8 cellular contexts compared by ENCODE assay signal in the genomic region with DNA sequence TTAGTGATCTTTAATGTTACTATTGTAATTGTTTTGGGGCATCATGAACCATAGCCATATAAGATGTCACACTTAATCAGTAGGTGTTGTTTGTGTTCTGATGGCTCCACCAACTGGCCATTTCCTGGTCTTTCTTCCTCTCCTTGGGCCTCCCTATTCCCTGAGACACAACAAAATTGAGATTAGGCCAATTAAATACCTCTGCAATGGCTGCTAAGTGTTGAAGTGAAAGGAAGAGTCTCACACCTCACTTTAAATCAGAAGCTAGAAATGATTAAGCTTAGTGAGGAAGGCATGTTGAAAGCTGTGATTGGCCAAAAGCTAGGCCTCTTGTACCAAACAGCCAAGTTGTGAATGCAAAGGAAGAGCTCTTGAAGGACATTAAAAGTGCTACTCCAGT. TPM values are rescaled to one million over a fixed set of nuclear protein-coding genes. Genes with fewer than 3 reads are reported as not detected.
DNase-seq lines count a peak whose midpoint lies in the region; ATAC-seq, FAIRE-seq and TF ChIP-seq lines count a peak whose summit lies in the region.

No MANE protein-coding gene starts in this region.

- H3K9me3 ChIP-seq in HUES64 (ENCODE audit: insufficient read depth, low read depth, low read length): no peaks in the 10 kb centered on the region
- no peaks in the 10 kb centered on the region for H3K9me3 ChIP-seq in adipocyte (ENCODE audit: control insufficient read depth, low read length)
- no peaks in the 10 kb centered on the region for H3K9me3 ChIP-seq in HepG2 (ENCODE audit: low read length)

- intact Hi-C loops in HepG2 (cut with micrococcal nuclease; ENCODE audit: unreplicated experiment): no loop called here

- no peak for TF ChIP-seq POLR2A in HepG2 (IDR thresholded peaks at IDR 0.05; ENCODE audit: insufficient read depth in 1 of 2, low read depth in 2 of 2, low read length in 2 of 2)

- no peaks in the 10 kb centered on the region for H3K27me3 ChIP-seq in HUES64 (ENCODE audit: insufficient read depth, low read length)
- no peaks in the 10 kb centered on the region for H3K27me3 ChIP-seq in adipocyte (replicated peaks; ENCODE audit: control insufficient read depth, insufficient read depth, low read length)
- H3K27me3 ChIP-seq in HepG2 (ENCODE audit: control insufficient read depth in 1 of 2, insufficient read depth in 2 of 2, low read length in 2 of 2): no peaks in the 10 kb centered on the region; a peak in 1 of 5 replicates

- H3K79me2 ChIP-seq in HepG2 (ENCODE audit: insufficient read depth, low read length): peaks cover 64% of the 10 kb centered on the region

- peak; percentile 43; the same call in 1 of the 3 replicates for ATAC-seq in HepG2

- FAIRE-seq in HepG2 (lab: Jason Lieb, UNC): peak; percentile 55
- no peak for FAIRE-seq in frontal cortex (lab: Jason Lieb, UNC)

- no peaks in the 10 kb centered on the region for H3K36me3 ChIP-seq in HUES64 (ENCODE audit: insufficient read depth, low read length)
- no peaks in the 10 kb centered on the region for H3K36me3 ChIP-seq in adipocyte (ENCODE audit: control insufficient read depth, insufficient read depth, low read length, severe bottlenecking)
- H3K36me3 ChIP-seq in HepG2 (replicated peaks in 1 of 2; ENCODE audit: control insufficient read depth in 1 of 2, insufficient read depth in 2 of 2, low read length in 2 of 2): 0 out of 5 replicates have a peak, but pooled peaks cover 0 to 11% of the 10 kb centered on the region in 2 experiments

- H3K4me3 ChIP-seq in HUES64 (ENCODE audit: low read length) (no peak overlapping the region), adipocyte (ENCODE audit: low read length) (no peak overlapping the region), HepG2 (replicated peaks in 1 of 3; ENCODE audit: insufficient read depth in 1 of 3, low read depth in 2 of 3, low read length in 3 of 3) (no peak overlapping the region)

- CTCF ChIA-PET in HepG2 (lab: Yijun Ruan, JAX; ENCODE audit: low intra/inter-chr PET ratio, low total read pairs): interaction anchor here (1.8 kb wide), 1 partner anchor 245 kb away, joined by 5 read pairs; no protein-coding TSS in a partner anchor

- no TSS peak for BruUV-seq in HepG2 (replicated peaks; lab: Mats Ljungman, UMichigan)

- H3K27ac ChIP-seq in HUES64 (ENCODE audit: low read depth, low read length): peak overlapping the region; percentile 42; the same call in 1 of the 2 replicates
- no peak overlapping the region for H3K27ac ChIP-seq in HepG2 (ENCODE audit: extremely low read length, insufficient read depth, low read length)

- peak; percentile 45 for TF ChIP-seq CTCF in HepG2 (CRISPR knock-in tag; IDR thresholded peaks at IDR 0.05)

- no peak overlapping the region for H3K4me2 ChIP-seq in HepG2 (ENCODE audit: low read depth, low read length)

- peaks cover 23% of the 10 kb centered on the region for H3K4me1 ChIP-seq in HUES64 (ENCODE audit: insufficient read depth, low read length)
- peaks cover 16% of the 10 kb centered on the region for H3K4me1 ChIP-seq in adipocyte (ENCODE audit: control insufficient read depth, insufficient read depth, low read length)
- H3K4me1 ChIP-seq in HepG2 (ENCODE audit: insufficient read depth, low read length): no peaks in the 10 kb centered on the region

- peaks cover 25% of the 10 kb centered on the region; the same call in 1 of the 2 replicates for H4K20me1 ChIP-seq in HepG2 (ENCODE audit: insufficient read depth, low read length)

- in situ Hi-C loops in HepG2 (cut with HindIII; ENCODE audit: extremely low pct_ligation_motif_present, low pct_unique_long_range_greater_than_20kb): no loop called here

- POLR2A ChIA-PET in HepG2 (lab: Yijun Ruan, JAX): no interaction called here

- no peak for TF ChIP-seq EP300 in HepG2 (IDR thresholded peaks at IDR 0.05; ENCODE audit: low read depth in 2 of 2, low read length in 2 of 2)
- no peak for TF ChIP-seq EP300 in HepG2 (CRISPR knock-in tag; IDR thresholded peaks at IDR 0.05; ENCODE audit: borderline replicate concordance)

- DNase-seq in EH (ENCODE audit: low read depth) (peak; percentile 45), adipocyte (ENCODE audit: low read depth) (peak; percentile 42), HepG2 (ENCODE audit: low spot score) (peak; percentile 7), dedifferentiated amniotic fluid mesenchymal stem cell (ENCODE audit: extremely low spot score) (no peak), AG08395 (ENCODE audit: low spot score) (no peak), frontal cortex (ENCODE audit: low spot score in 2 of 2) (no peak)
- DNase-seq in stimulated activated CD4-positive, alpha-beta T cell treated with anti-CD3 and anti-CD28 coated beads, Interleukin-15, amount 100 ng/mL, for 24 hours: no peak

- TF ChIP-seq RAD21 in HepG2 (CRISPR knock-in tag; IDR thresholded peaks at IDR 0.05): no peak

- H3K9ac ChIP-seq in HUES64 (ENCODE audit: low read depth, low read length): no peak overlapping the region
- no peak overlapping the region for H3K9ac ChIP-seq in adipocyte (ENCODE audit: low read length)
- no peak overlapping the region for H3K9ac ChIP-seq in HepG2 (ENCODE audit: insufficient read depth, low read depth, low read length)

- no peak overlapping the region for H2AFZ ChIP-seq in HepG2 (ENCODE audit: low read length)

TF ChIP-seq in HepG2, 621 proteins besides CTCF, POLR2A, EP300 and RAD21:
- TF ChIP-seq, protein P1, sequence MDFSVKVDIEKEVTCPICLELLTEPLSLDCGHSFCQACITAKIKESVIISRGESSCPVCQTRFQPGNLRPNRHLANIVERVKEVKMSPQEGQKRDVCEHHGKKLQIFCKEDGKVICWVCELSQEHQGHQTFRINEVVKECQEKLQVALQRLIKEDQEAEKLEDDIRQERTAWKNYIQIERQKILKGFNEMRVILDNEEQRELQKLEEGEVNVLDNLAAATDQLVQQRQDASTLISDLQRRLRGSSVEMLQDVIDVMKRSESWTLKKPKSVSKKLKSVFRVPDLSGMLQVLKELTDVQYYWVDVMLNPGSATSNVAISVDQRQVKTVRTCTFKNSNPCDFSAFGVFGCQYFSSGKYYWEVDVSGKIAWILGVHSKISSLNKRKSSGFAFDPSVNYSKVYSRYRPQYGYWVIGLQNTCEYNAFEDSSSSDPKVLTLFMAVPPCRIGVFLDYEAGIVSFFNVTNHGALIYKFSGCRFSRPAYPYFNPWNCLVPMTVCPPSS (IDR thresholded peaks at IDR 0.05): no peak
- TF ChIP-seq JDP2 (CRISPR knock-in tag; IDR thresholded peaks at IDR 0.05; ENCODE audit: borderline replicate concordance) (no peak), ZNF572 (CRISPR knock-in tag; IDR thresholded peaks at IDR 0.05) (no peak), ZNF101 (CRISPR knock-in tag; IDR thresholded peaks at IDR 0.05; ENCODE audit: borderline replicate concordance, low read depth) (no peak), STAG1 (CRISPR knock-in tag; IDR thresholded peaks at IDR 0.05) (peak; percentile 70)
- TF ChIP-seq, protein P2, sequence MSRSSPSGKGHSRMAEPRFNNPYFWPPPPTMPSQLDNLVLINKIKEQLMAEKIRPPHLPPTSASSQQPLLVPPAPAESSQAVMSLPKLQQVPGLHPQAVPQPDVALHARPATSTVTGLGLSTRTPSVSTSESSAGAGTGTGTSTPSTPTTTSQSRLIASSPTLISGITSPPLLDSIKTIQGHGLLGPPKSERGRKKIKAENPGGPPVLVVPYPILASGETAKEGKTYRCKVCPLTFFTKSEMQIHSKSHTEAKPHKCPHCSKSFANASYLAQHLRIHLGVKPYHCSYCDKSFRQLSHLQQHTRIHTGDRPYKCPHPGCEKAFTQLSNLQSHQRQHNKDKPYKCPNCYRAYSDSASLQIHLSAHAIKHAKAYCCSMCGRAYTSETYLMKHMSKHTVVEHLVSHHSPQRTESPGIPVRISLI (CRISPR knock-in tag; IDR thresholded peaks at IDR 0.05; ENCODE audit: borderline replicate concordance): no peak

RNA-seq across cellular contexts. Expression of a gene that starts 30.7 kb away (rescaled TPM):
- polyA plus RNA-seq in HUES64 (2013, experiment 1 of 2): 22.1 TPM
- 22.0 TPM for polyA plus RNA-seq in HUES64 (2013, experiment 2 of 2)
- total RNA-seq in HepG2 (2016; rRNA removed; fragmentation: Illumina TruSeq; extraction: Trizol): 22.0 and 26.5 TPM in 2 replicates
- 6.9 and 7.3 TPM in 2 replicates for total RNA-seq in HepG2 (2016; cell fraction: cytosol; rRNA removed; fragmentation: Illumina TruSeq; extraction: Trizol; ENCODE audit: low read depth)
- 21.8 and 25.0 TPM in 2 replicates for total RNA-seq in HepG2 (2016; cell fraction: insoluble cytoplasmic fraction; rRNA removed; fragmentation: Illumina TruSeq; extraction: Trizol)
- total RNA-seq in HepG2 (2016; cell fraction: membrane; rRNA removed; fragmentation: Illumina TruSeq; extraction: Trizol): 22.7 and 24.3 TPM in 2 replicates
- 15.8 and 16.6 TPM in 2 replicates for total RNA-seq in HepG2 (2016; cell fraction: nucleus; rRNA removed; fragmentation: Illumina TruSeq; extraction: Trizol)
- polyA plus RNA-seq in HepG2 (2011; rRNA removed): 27.5 and 31.4 TPM in 2 replicates
- polyA plus RNA-seq in HepG2 (2011; cell fraction: cytosol; rRNA removed): 14.2 and 20.6 TPM in 2 replicates
- 13.4 and 15.4 TPM in 2 replicates for polyA plus RNA-seq in HepG2 (2011; cell fraction: nucleus; rRNA removed)
- polyA plus RNA-seq in HepG2 (2012): 20.6 and 22.6 TPM in 2 replicates
- 5.8 and 6.4 TPM in 2 replicates for polyA plus RNA-seq in HepG2 (2016; cell fraction: cytosol; fragmentation: Illumina TruSeq; extraction: Trizol; ENCODE audit: low read depth)
- 27.2 and 28.9 TPM in 2 replicates for polyA plus RNA-seq in HepG2 (2016; cell fraction: insoluble cytoplasmic fraction; fragmentation: Illumina TruSeq; extraction: Trizol; ENCODE audit: low read depth)
- polyA plus RNA-seq in HepG2 (2016; cell fraction: membrane; fragmentation: Illumina TruSeq; extraction: Trizol; ENCODE audit: low read depth): 18.6 and 19.6 TPM in 2 replicates
- 19.9 and 22.9 TPM in 2 replicates for polyA plus RNA-seq in HepG2 (2016; cell fraction: nucleus; fragmentation: Illumina TruSeq; extraction: Trizol; ENCODE audit: insufficient read depth, low read depth)
- polyA minus RNA-seq in HepG2 (2011; rRNA and poly(A)+ RNA removed; ENCODE audit: low replicate concordance): 10.8 and 12.7 TPM in 2 replicates
- polyA minus RNA-seq in HepG2 (2011; cell fraction: cytosol; rRNA and poly(A)+ RNA removed): 16.4 and 21.3 TPM in 2 replicates
- polyA minus RNA-seq in HepG2 (2011; cell fraction: nucleus; rRNA and poly(A)+ RNA removed): 21.4 and 23.7 TPM in 2 replicates
- 22.8 TPM for total RNA-seq in frontal cortex

Comparison
In these comparisons a context has a peak if more than half of its experiments do, and no peak if none do; other contexts are left out.
1. DNase-seq: peak in EH (single experiment), adipocyte (single experiment) and HepG2 (single experiment); none in dedifferentiated amniotic fluid mesenchymal stem cell (single experiment), stimulated activated CD4-positive, alpha-beta T cell treated with anti-CD3 and anti-CD28 coated beads, Interleukin-15, amount 100 ng/mL, for 24 hours (single experiment), AG08395 (single experiment) and frontal cortex (0 of 2).